In genomic region chr4:139558235-139559094, GRCh38 we compare ENCODE assay signal across 12 cellular contexts. TPM values are rescaled to one million over a fixed set of nuclear protein-coding genes. Genes with fewer than 3 reads are reported as not detected.
DNase-seq lines count a peak whose midpoint lies in the region; FAIRE-seq and TF ChIP-seq lines count a peak whose summit lies in the region.
"Had no signal": no experiment of that assay in that cellular context is flagged by ENCODE, and none has a peak within 500 bp of the region (broad histone marks: within the 10 kb centered on the region; RNA-seq: fewer than 3 reads in every experiment).

No MANE protein-coding gene starts in this region.

- H3K27ac Mint-ChIP-seq in progenitor cell of endocrine pancreas: peak overlapping the region; percentile 62

- DNase-seq in NCI-H2107 treated with DMSO at 0.1 percent for 48 hours (lab: John Stamatoyannopoulos, UW; ENCODE audit: unreplicated experiment): peak; percentile 20
- no peak for DNase-seq in NCI-H2107 (lab: John Stamatoyannopoulos, UW)
- DNase-seq in Karpas-422: no peak
- DNase-seq in amniotic epithelial cell (ENCODE audit: low read depth): peak; percentile 67
- no peak for DNase-seq in progenitor cell of endocrine pancreas (ENCODE audit: low spot score, unreplicated experiment)
- no peak for DNase-seq in pons (ENCODE audit: low spot score)
- DNase-seq in G401 (ENCODE audit: low spot score): no peak
- DNase-seq in urothelium cell line (ENCODE audit: low spot score): no peak
- DNase-seq: activated effector memory CD4-positive, alpha-beta T cell treated with Interleukin-2 at 50 U/mL for 16 hours; foreskin fibroblast had no signal

- H3K9me3 Mint-ChIP-seq in progenitor cell of endocrine pancreas (ENCODE audit: low read depth): no peaks in the 10 kb centered on the region

- H3K4me1 Mint-ChIP-seq in progenitor cell of endocrine pancreas (ENCODE audit: low read depth): peaks cover 47% of the 10 kb centered on the region

- peaks cover 25% of the 10 kb centered on the region for H3K79me2 ChIP-seq in Karpas-422 (ENCODE audit: low read length)

- H3K36me3 Mint-ChIP-seq in progenitor cell of endocrine pancreas (ENCODE audit: insufficient read depth): no peaks in the 10 kb centered on the region

- 0 out of 2 replicates have a peak overlapping the region, but pooled peaks have one; percentile 27 for H2AFZ ChIP-seq in Karpas-422 (ENCODE audit: low read length)

- no peak for TF ChIP-seq CTCF in progenitor cell of endocrine pancreas (IDR thresholded peaks at IDR 0.05; ENCODE audit: unreplicated experiment)

- H3K27me3 ChIP-seq in Karpas-422 (ENCODE audit: low read length): no peaks in the 10 kb centered on the region

- peak overlapping the region; percentile 77; the same call in 1 of the 2 replicates for H3K4me3 ChIP-seq in Karpas-422 (ENCODE audit: low read length)

- H4K20me1 ChIP-seq in Karpas-422 (ENCODE audit: insufficient read depth, low read depth, low read length): peaks cover 12% of the 10 kb centered on the region; the same call in 1 of the 2 replicates

- in situ Hi-C loops in G401 (cut with HindIII; ENCODE audit: low sequenced_read_pairs): no loop called here

- peak overlapping the region; percentile 89 for H3K27ac ChIP-seq in Karpas-422 (ENCODE audit: low read length)

- H3K4me3 Mint-ChIP-seq in progenitor cell of endocrine pancreas (ENCODE audit: low read depth): peak overlapping the region; percentile 94

- FAIRE-seq in urothelium cell line (lab: Jason Lieb, UNC): no peak
- FAIRE-seq: A204.1, keratinocyte had no signal

- H3K9me2 ChIP-seq in Karpas-422 (replicated peaks; ENCODE audit: insufficient read depth, low read length): no peaks in the 10 kb centered on the region

- H3K27me3 Mint-ChIP-seq in progenitor cell of endocrine pancreas: peaks cover 22% of the 10 kb centered on the region

- 0 out of 2 replicates have a peak, but pooled peaks cover 8% of the 10 kb centered on the region for H3K36me3 ChIP-seq in Karpas-422 (ENCODE audit: insufficient read depth, low read length)

- H3K9me3 ChIP-seq in Karpas-422 (ENCODE audit: low read length): no peaks in the 10 kb centered on the region

- peak overlapping the region; percentile 91 for H3K9ac ChIP-seq in Karpas-422 (ENCODE audit: low read length)

- H3K4me1 ChIP-seq in Karpas-422 (ENCODE audit: low read length): peaks cover 59% of the 10 kb centered on the region

- H3K4me2 ChIP-seq in Karpas-422 (ENCODE audit: low read depth, low read length, poor library complexity, severe bottlenecking): peak overlapping the region; percentile 94

RNA-seq across cellular contexts. Expression of gene SETD7, which starts 2.4 kb away (rescaled TPM):
- 43.5 and 59.4 TPM in 2 replicates for total RNA-seq in Karpas-422 (2014; rRNA removed; shearing (Covaris generic); ENCODE audit: low replicate concordance)
- 11.9 and 13.8 TPM in 2 replicates for total RNA-seq in progenitor cell of endocrine pancreas
- total RNA-seq in G401 (2014; rRNA removed; shearing (Covaris generic)): 9.6 and 11.9 TPM in 2 replicates

Comparison
In these comparisons a context has a peak if more than half of its experiments do, and no peak if none do; other contexts are left out.
1. DNase-seq: peak in NCI-H2107 treated with DMSO at 0.1 percent for 48 hours (single experiment) and amniotic epithelial cell (single experiment); none in NCI-H2107 (single experiment), Karpas-422 (single experiment), progenitor cell of endocrine pancreas (single experiment), pons (single experiment), G401 (single experiment) and urothelium cell line (single experiment).